1 cellular context compared by ENCODE assay signal in the genomic region with DNA sequence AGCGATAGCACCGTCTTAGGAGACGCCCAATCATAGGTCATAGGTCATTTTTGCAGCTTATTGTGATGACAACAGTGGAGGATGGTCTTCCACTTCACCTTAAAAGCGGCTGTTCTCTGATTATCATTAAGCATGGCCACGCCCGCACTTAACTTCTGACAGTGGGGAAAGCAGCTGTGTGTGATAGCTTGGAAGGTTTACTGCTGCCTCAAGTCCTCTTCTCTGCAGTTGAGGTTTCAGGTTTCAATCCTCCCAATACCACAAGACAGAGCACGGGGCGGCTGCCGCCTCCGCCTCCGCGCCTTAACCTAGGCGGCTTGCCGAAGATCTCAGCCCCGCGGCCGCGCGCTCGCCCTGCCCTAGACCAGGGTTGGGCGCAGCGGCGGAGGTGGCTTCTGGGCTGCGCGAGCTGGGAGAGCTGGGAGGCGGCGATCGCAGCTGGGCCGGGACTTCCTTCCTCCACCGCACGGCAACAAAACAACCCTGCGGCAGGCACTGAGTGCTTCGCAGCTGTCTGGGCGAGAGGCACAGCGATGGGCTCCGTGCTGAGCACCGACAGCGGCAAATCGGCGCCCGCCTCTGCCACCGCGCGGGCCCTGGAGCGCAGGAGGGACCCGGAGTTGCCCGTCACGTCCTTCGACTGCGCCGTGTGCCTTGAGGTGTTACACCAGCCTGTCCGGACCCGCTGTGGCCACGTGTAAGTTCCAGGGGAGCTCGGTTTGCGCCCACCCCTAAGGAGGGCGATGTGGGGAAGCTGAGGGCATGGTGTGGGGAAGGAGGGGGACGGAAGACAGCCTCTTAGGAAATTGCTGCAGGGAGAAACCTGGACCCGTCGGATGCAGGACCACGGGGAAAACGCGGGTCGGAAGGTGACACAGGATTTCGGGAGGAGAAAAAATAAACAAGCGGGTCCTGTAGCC.
A peak's percentile ranks its signal among the peaks of the same experiment; 100 is the strongest.
TF ChIP-seq lines count a peak whose summit lies in the region.

Gene RNF125 (plus strand): TSS at position 495 of the 920 bp plus-strand sequence. CDS start 39 bp downstream, at position 534.

TF ChIP-seq in HepG2, 621 proteins besides CTCF, POLR2A, EP300 and RAD21 (continued from another document and continues in another):
- TF ChIP-seq, protein P1, sequence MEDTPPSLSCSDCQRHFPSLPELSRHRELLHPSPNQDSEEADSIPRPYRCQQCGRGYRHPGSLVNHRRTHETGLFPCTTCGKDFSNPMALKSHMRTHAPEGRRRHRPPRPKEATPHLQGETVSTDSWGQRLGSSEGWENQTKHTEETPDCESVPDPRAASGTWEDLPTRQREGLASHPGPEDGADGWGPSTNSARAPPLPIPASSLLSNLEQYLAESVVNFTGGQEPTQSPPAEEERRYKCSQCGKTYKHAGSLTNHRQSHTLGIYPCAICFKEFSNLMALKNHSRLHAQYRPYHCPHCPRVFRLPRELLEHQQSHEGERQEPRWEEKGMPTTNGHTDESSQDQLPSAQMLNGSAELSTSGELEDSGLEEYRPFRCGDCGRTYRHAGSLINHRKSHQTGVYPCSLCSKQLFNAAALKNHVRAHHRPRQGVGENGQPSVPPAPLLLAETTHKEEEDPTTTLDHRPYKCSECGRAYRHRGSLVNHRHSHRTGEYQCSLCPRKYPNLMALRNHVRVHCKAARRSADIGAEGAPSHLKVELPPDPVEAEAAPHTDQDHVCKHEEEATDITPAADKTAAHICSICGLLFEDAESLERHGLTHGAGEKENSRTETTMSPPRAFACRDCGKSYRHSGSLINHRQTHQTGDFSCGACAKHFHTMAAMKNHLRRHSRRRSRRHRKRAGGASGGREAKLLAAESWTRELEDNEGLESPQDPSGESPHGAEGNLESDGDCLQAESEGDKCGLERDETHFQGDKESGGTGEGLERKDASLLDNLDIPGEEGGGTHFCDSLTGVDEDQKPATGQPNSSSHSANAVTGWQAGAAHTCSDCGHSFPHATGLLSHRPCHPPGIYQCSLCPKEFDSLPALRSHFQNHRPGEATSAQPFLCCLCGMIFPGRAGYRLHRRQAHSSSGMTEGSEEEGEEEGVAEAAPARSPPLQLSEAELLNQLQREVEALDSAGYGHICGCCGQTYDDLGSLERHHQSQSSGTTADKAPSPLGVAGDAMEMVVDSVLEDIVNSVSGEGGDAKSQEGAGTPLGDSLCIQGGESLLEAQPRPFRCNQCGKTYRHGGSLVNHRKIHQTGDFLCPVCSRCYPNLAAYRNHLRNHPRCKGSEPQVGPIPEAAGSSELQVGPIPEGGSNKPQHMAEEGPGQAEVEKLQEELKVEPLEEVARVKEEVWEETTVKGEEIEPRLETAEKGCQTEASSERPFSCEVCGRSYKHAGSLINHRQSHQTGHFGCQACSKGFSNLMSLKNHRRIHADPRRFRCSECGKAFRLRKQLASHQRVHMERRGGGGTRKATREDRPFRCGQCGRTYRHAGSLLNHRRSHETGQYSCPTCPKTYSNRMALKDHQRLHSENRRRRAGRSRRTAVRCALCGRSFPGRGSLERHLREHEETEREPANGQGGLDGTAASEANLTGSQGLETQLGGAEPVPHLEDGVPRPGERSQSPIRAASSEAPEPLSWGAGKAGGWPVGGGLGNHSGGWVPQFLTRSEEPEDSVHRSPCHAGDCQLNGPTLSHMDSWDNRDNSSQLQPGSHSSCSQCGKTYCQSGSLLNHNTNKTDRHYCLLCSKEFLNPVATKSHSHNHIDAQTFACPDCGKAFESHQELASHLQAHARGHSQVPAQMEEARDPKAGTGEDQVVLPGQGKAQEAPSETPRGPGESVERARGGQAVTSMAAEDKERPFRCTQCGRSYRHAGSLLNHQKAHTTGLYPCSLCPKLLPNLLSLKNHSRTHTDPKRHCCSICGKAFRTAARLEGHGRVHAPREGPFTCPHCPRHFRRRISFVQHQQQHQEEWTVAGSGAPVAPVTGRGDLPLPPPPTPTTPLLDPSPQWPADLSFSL (CRISPR knock-in tag; IDR thresholded peaks at IDR 0.05): peak; percentile 58
- peak; percentile 76 for TF ChIP-seq IKZF4 (CRISPR knock-in tag; IDR thresholded peaks at IDR 0.05; ENCODE audit: borderline replicate concordance, low read depth, not compliant biosample characterization)
- TF ChIP-seq, protein P2, sequence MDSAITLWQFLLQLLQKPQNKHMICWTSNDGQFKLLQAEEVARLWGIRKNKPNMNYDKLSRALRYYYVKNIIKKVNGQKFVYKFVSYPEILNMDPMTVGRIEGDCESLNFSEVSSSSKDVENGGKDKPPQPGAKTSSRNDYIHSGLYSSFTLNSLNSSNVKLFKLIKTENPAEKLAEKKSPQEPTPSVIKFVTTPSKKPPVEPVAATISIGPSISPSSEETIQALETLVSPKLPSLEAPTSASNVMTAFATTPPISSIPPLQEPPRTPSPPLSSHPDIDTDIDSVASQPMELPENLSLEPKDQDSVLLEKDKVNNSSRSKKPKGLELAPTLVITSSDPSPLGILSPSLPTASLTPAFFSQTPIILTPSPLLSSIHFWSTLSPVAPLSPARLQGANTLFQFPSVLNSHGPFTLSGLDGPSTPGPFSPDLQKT (CRISPR knock-in tag; IDR thresholded peaks at IDR 0.05; ENCODE audit: borderline replicate concordance): no peak
- TF ChIP-seq, protein P3, sequence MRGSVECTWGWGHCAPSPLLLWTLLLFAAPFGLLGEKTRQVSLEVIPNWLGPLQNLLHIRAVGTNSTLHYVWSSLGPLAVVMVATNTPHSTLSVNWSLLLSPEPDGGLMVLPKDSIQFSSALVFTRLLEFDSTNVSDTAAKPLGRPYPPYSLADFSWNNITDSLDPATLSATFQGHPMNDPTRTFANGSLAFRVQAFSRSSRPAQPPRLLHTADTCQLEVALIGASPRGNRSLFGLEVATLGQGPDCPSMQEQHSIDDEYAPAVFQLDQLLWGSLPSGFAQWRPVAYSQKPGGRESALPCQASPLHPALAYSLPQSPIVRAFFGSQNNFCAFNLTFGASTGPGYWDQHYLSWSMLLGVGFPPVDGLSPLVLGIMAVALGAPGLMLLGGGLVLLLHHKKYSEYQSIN (CRISPR knock-in tag; IDR thresholded peaks at IDR 0.05; ENCODE audit: borderline replicate concordance): no peak
- TF ChIP-seq, protein P4, sequence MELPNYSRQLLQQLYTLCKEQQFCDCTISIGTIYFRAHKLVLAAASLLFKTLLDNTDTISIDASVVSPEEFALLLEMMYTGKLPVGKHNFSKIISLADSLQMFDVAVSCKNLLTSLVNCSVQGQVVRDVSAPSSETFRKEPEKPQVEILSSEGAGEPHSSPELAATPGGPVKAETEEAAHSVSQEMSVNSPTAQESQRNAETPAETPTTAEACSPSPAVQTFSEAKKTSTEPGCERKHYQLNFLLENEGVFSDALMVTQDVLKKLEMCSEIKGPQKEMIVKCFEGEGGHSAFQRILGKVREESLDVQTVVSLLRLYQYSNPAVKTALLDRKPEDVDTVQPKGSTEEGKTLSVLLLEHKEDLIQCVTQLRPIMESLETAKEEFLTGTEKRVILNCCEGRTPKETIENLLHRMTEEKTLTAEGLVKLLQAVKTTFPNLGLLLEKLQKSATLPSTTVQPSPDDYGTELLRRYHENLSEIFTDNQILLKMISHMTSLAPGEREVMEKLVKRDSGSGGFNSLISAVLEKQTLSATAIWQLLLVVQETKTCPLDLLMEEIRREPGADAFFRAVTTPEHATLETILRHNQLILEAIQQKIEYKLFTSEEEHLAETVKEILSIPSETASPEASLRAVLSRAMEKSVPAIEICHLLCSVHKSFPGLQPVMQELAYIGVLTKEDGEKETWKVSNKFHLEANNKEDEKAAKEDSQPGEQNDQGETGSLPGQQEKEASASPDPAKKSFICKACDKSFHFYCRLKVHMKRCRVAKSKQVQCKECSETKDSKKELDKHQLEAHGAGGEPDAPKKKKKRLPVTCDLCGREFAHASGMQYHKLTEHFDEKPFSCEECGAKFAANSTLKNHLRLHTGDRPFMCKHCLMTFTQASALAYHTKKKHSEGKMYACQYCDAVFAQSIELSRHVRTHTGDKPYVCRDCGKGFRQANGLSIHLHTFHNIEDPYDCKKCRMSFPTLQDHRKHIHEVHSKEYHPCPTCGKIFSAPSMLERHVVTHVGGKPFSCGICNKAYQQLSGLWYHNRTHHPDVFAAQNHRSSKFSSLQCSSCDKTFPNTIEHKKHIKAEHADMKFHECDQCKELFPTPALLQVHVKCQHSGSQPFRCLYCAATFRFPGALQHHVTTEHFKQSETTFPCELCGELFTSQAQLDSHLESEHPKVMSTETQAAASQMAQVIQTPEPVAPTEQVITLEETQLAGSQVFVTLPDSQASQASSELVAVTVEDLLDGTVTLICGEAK (IDR thresholded peaks at IDR 0.05): no peak
- TF ChIP-seq, protein P4 (CRISPR knock-in tag; IDR thresholded peaks at IDR 0.05): peak; percentile 58; the same call in 1 of the 2 replicates
- 0 out of 2 replicates have a peak, but pooled peaks have one; percentile 51 for TF ChIP-seq ZNF44 (CRISPR knock-in tag; IDR thresholded peaks at IDR 0.05)
- peak; percentile 71; the same call in 1 of the 2 replicates for TF ChIP-seq GABPB1 (CRISPR knock-in tag; IDR thresholded peaks at IDR 0.05)
- TF ChIP-seq KLF16 (CRISPR knock-in tag; IDR thresholded peaks at IDR 0.05): no peak; a peak in 1 of 4 replicates
- peak; percentile 54; the same call in 1 of the 2 replicates for TF ChIP-seq ZNF605 (CRISPR knock-in tag; IDR thresholded peaks at IDR 0.05)
- TF ChIP-seq ZSCAN9 (CRISPR knock-in tag; IDR thresholded peaks at IDR 0.05; ENCODE audit: borderline replicate concordance): no peak
- TF ChIP-seq, protein P5, sequence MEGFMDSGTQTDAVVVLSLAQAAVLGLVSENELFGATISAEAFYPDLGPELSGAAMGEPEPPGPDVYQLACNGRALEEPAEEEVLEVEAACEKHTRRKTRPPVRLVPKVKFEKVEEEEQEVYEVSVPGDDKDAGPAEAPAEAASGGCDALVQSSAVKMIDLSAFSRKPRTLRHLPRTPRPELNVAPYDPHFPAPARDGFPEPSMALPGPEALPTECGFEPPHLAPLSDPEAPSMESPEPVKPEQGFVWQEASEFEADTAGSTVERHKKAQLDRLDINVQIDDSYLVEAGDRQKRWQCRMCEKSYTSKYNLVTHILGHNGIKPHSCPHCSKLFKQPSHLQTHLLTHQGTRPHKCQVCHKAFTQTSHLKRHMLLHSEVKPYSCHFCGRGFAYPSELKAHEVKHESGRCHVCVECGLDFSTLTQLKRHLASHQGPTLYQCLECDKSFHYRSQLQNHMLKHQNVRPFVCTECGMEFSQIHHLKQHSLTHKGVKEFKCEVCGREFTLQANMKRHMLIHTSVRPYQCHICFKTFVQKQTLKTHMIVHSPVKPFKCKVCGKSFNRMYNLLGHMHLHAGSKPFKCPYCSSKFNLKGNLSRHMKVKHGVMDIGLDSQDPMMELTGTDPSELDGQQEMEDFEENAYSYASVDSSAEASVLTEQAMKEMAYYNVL (CRISPR knock-in tag; IDR thresholded peaks at IDR 0.05; ENCODE audit: borderline replicate concordance): no peak
- TF ChIP-seq TRIM22 (IDR thresholded peaks at IDR 0.05): no peak
- TF ChIP-seq SETDB1 (CRISPR knock-in tag; IDR thresholded peaks at IDR 0.05; ENCODE audit: borderline replicate concordance): no peak
- TF ChIP-seq REPIN1 (CRISPR knock-in tag; IDR thresholded peaks at IDR 0.05; ENCODE audit: borderline replicate concordance, low read depth): no peak
